7 cellular contexts compared by ENCODE assay signal in genomic region chr16:69424935-69425784, GRCh38. TPM values are rescaled to one million over a fixed set of nuclear protein-coding genes. Genes with fewer than 3 reads are reported as not detected.
DNase-seq lines count a peak whose midpoint lies in the region; ATAC-seq and TF ChIP-seq lines count a peak whose summit lies in the region.

No MANE protein-coding gene starts in this region.

- WGBS in endodermal cell (ENCODE audit: insufficient coverage in 1 of 2, insufficient read length in 1 of 2), 2 experiments, result 4 to 20% methylated on average over 7 to 10 of the region's 11 CpGs

- H3K27me3 Mint-ChIP-seq in endodermal cell (ENCODE audit: insufficient read depth), result no peaks in the 10 kb centered on the region

- peak overlapping the region; percentile 82 for H3K9ac ChIP-seq in endodermal cell (ENCODE audit: extremely low read depth, low read length, poor library complexity, severe bottlenecking)

- peaks cover 7% of the 10 kb centered on the region for H3K4me1 Mint-ChIP-seq in endodermal cell

- DNase-seq in OCI-M1 (lab: John Stamatoyannopoulos, UW), result peak; percentile 43
- DNase-seq in endodermal cell, result no peak
- no peak for DNase-seq in omental fat pad (ENCODE audit: low spot score)

- peaks cover 36% of the 10 kb centered on the region for H3K36me3 ChIP-seq in endodermal cell (ENCODE audit: control insufficient read depth, insufficient read depth, low read length)

- no peaks in the 10 kb centered on the region for H3K4me1 ChIP-seq in endodermal cell (ENCODE audit: control insufficient read depth, insufficient read depth, low read length)

- TF ChIP-seq CTCF in endodermal cell (conservative IDR thresholded peaks at IDR 0.05) (no peak), omental fat pad (IDR thresholded peaks at IDR 0.05) (no peak)

- H3K27ac ChIP-seq in endodermal cell (ENCODE audit: low read depth, low read length), result peak overlapping the region; percentile 33

- peaks cover 12% of the 10 kb centered on the region for H3K9me3 Mint-ChIP-seq in endodermal cell

- ATAC-seq in GM21825 (IDR thresholded peaks at IDR 0.05; ENCODE audit: unreplicated experiment) (peak; percentile 13), omental fat pad (ENCODE audit: low FRiP score) (peak; percentile 41), GM19455 (IDR thresholded peaks at IDR 0.05; ENCODE audit: unreplicated experiment) (no peak), HG02852 (IDR thresholded peaks at IDR 0.05; ENCODE audit: unreplicated experiment) (no peak), GM21737 (IDR thresholded peaks at IDR 0.05; ENCODE audit: unreplicated experiment) (no peak)

- H3K9me3 ChIP-seq in endodermal cell (ENCODE audit: control insufficient read depth, low read length), result peaks cover 13% of the 10 kb centered on the region

- peak overlapping the region; percentile 98 for H3K27ac Mint-ChIP-seq in endodermal cell

- H3K4me3 Mint-ChIP-seq in endodermal cell, result peak overlapping the region; percentile 100

- peak overlapping the region; percentile 98 for H3K4me3 ChIP-seq in endodermal cell (ENCODE audit: low read length)

- H3K36me3 Mint-ChIP-seq in endodermal cell (ENCODE audit: low read depth), result peaks cover 36% of the 10 kb centered on the region

- H3K27me3 ChIP-seq in endodermal cell (ENCODE audit: control insufficient read depth, insufficient read depth, low read length, poor library complexity, severe bottlenecking), result no peaks in the 10 kb centered on the region

RNA-seq across cellular contexts. Expression of gene CYB5B, which starts 0.7 kb away (rescaled TPM):
- 100 to 1,000 TPM; 123 to 131 TPM for total RNA-seq in endodermal cell
- 125 TPM for polyA plus RNA-seq in endodermal cell (2013, experiment 1 of 2)
- polyA plus RNA-seq in endodermal cell (2013, experiment 2 of 2), result 110 TPM
- total RNA-seq in omental fat pad, result 10 to 100 TPM; 32.0 to 41.8 (median 36.2) TPM

RNA-seq across cellular contexts. Expression of gene TERF2, which starts 39.4 kb away (rescaled TPM):
- 10 to 100 TPM; 33.6 to 38.2 TPM for total RNA-seq in endodermal cell
- polyA plus RNA-seq in endodermal cell (2013, experiment 1 of 2), result 39.0 TPM
- polyA plus RNA-seq in endodermal cell (2013, experiment 2 of 2), result 37.6 TPM
- 10 to 100 TPM; 12.2 to 25.5 (median 17.0) TPM for total RNA-seq in omental fat pad

Comparison
In these comparisons a context has a peak if more than half of its experiments do, and no peak if none do; other contexts are left out.
1. ATAC-seq: peak in GM21825 (single experiment) and omental fat pad (single experiment); none in GM19455 (single experiment), HG02852 (single experiment) and GM21737 (single experiment).